16 cellular contexts compared by ENCODE assay signal in genomic region chr14:63473194-63473788, GRCh38.
DNase-seq lines count a peak whose midpoint lies in the region; ATAC-seq and TF ChIP-seq lines count a peak whose summit lies in the region.
"Had no signal": no experiment of that assay in that cellular context is flagged by ENCODE, and none has a peak within 500 bp of the region (broad histone marks: within the 10 kb centered on the region; RNA-seq: fewer than 3 reads in every experiment).

No MANE protein-coding gene starts in this region.

- H2BK120ac ChIP-seq in IMR-90 (ENCODE audit: low read depth, low read length), result peak overlapping the region; percentile 58; the same call in 1 of the 2 replicates

- H2AFZ ChIP-seq in IMR-90 (replicated peaks; ENCODE audit: low read length, poor library complexity) (no peak overlapping the region), PC-9 (no peak overlapping the region), hepatocyte (no peak overlapping the region)

- peak overlapping the region; percentile 24; the same call in 1 of the 2 replicates for H3K4ac ChIP-seq in IMR-90 (ENCODE audit: low read depth, low read length)

- H4K20me1 ChIP-seq in IMR-90 (ENCODE audit: insufficient read depth, low read length) (peaks cover 28% of the 10 kb centered on the region), PC-9 (ENCODE audit: insufficient read depth) (no peaks in the 10 kb centered on the region; the same call in 1 of the 2 replicates), hepatocyte (ENCODE audit: insufficient read depth, poor library complexity, severe bottlenecking) (peaks cover 6% of the 10 kb centered on the region)

- BruUV-seq in IMR-90 (replicated peaks; lab: Mats Ljungman, UMichigan) (no TSS peak), PC-9 (replicated peaks; lab: Mats Ljungman, UMichigan) (no TSS peak)

- peak overlapping the region; percentile 68; the same call in 1 of the 2 replicates for H3K14ac ChIP-seq in IMR-90 (replicated peaks; ENCODE audit: low read depth, low read length)

- H3K4me1 ChIP-seq in IMR-90 (ENCODE audit: control insufficient read depth, insufficient read depth, low read length) (peaks cover 22% of the 10 kb centered on the region), PC-9 (replicated peaks; ENCODE audit: insufficient read depth) (peaks cover 54% of the 10 kb centered on the region), hepatocyte (ENCODE audit: insufficient read depth) (peaks cover 24% of the 10 kb centered on the region)

- H3K9ac ChIP-seq in IMR-90 (ENCODE audit: low read depth, low read length), result no peak overlapping the region

- H3K79me2 ChIP-seq in PC-9 (ENCODE audit: low read depth), result peaks cover 76% of the 10 kb centered on the region
- H3K79me2 ChIP-seq in hepatocyte, result peaks cover 84% of the 10 kb centered on the region

- H3K9me2 ChIP-seq in PC-9 (ENCODE audit: insufficient read depth) (no peaks in the 10 kb centered on the region), hepatocyte (replicated peaks; ENCODE audit: insufficient read depth) (no peaks in the 10 kb centered on the region)

- TF ChIP-seq CTCF in AG10803 (conservative IDR thresholded peaks at IDR 0.05; ENCODE audit: low read length) (no peak), IMR-90 (conservative IDR thresholded peaks at IDR 0.05; ENCODE audit: low read depth, low read length) (no peak), PC-9 (conservative IDR thresholded peaks at IDR 0.05) (no peak), hepatocyte (IDR thresholded peaks at IDR 0.05; ENCODE audit: poor library complexity) (no peak), brain microvascular endothelial cell (IDR thresholded peaks at IDR 0.05; ENCODE audit: low read depth, low read length, missing control alignments) (no peak)

- peak overlapping the region; percentile 7; the same call in 1 of the 2 replicates for H3K18ac ChIP-seq in IMR-90 (ENCODE audit: low read depth, low read length)

- H4K8ac ChIP-seq in IMR-90 (ENCODE audit: low read depth in 2 of 2, low read length in 2 of 2), result no peak overlapping the region

- peaks cover 41% of the 10 kb centered on the region for H3F3A ChIP-seq in PC-9 (ENCODE audit: insufficient read depth, low read depth)

- dilution Hi-C loops in IMR-90 (cut with HindIII; ENCODE audit: low sequenced_read_pairs, unreplicated experiment), result no loop called here

- no peak overlapping the region for H3K27ac ChIP-seq in IMR-90 (ENCODE audit: insufficient read depth, low read length)
- peak overlapping the region; percentile 71 for H3K27ac ChIP-seq in PC-9
- H3K27ac ChIP-seq in hepatocyte, result peak overlapping the region; percentile 78
- no peak overlapping the region for H3K27ac ChIP-seq in brain microvascular endothelial cell

- H2BK5ac ChIP-seq in IMR-90 (ENCODE audit: low read depth, low read length, poor library complexity, severe bottlenecking), result no peak overlapping the region

- H2BK15ac ChIP-seq in IMR-90 (ENCODE audit: low read depth, low read length), result 0 out of 3 replicates have a peak overlapping the region, but pooled peaks have one; percentile 79

- in situ Hi-C loops in IMR-90 (cut with MboI; ENCODE audit: low sequenced_read_pairs) (no loop called here), brain microvascular endothelial cell (cut with HindIII; ENCODE audit: low pct_ligation_motif_present, low sequenced_read_pairs) (no loop called here)

- H3K23ac ChIP-seq in IMR-90 (ENCODE audit: low read depth, low read length), result peak overlapping the region; percentile 42; the same call in 1 of the 2 replicates

- intact Hi-C loops in IMR-90 (cut with micrococcal nuclease) (loop anchor here (5.0 kb wide), 2 partner anchors 36 to 69 kb away; partner anchors contain the start of gene PPP2R5E), PC-9 (cut with micrococcal nuclease; ENCODE audit: unreplicated experiment) (no loop called here)

- peak overlapping the region; percentile 33; the same call in 1 of the 2 replicates for H2BK20ac ChIP-seq in IMR-90 (ENCODE audit: low read depth, low read length)

- H4K91ac ChIP-seq in IMR-90 (ENCODE audit: insufficient read depth, low read depth, low read length), result no peak overlapping the region; the same call in 1 of the 2 replicates

- H2AK9ac ChIP-seq in IMR-90 (replicated peaks; ENCODE audit: low read depth, low read length, poor library complexity), result no peak overlapping the region

- H2AK5ac ChIP-seq in IMR-90 (ENCODE audit: low read depth, low read length), result 0 out of 2 replicates have a peak overlapping the region, but pooled peaks have one; percentile 35

- H3K27me3 ChIP-seq in IMR-90 (ENCODE audit: control insufficient read depth, insufficient read depth, low read length) (no peaks in the 10 kb centered on the region), PC-9 (ENCODE audit: insufficient read depth, low read depth) (no peaks in the 10 kb centered on the region), hepatocyte (no peaks in the 10 kb centered on the region), brain microvascular endothelial cell (replicated peaks) (no peaks in the 10 kb centered on the region)
- H3K27me3 ChIP-seq: adrenal gland had no signal

- H3K36me3 ChIP-seq in IMR-90 (ENCODE audit: control insufficient read depth, insufficient read depth, low read length), result no peaks in the 10 kb centered on the region
- H3K36me3 ChIP-seq in PC-9 (ENCODE audit: low read depth), result no peaks in the 10 kb centered on the region
- H3K36me3 ChIP-seq in hepatocyte (replicated peaks; ENCODE audit: insufficient read depth, low read depth), result no peaks in the 10 kb centered on the region
- H3K36me3 ChIP-seq in brain microvascular endothelial cell (replicated peaks), result no peaks in the 10 kb centered on the region
- H3K36me3 ChIP-seq: adrenal gland had no signal

- CTCF ChIA-PET in IMR-90 (lab: Yijun Ruan, JAX), result interaction anchor here (0.6 kb wide), 1 partner anchor 8 kb away, joined by 3 read pairs; no protein-coding TSS in a partner anchor
- CTCF ChIA-PET in PC-9 (lab: Charles Lee), result no interaction called here

- no peak overlapping the region for H3K56ac ChIP-seq in IMR-90 (ENCODE audit: extremely low read depth, insufficient read depth, low read length)

- no peak for TF ChIP-seq RAD21 in IMR-90 (IDR thresholded peaks at IDR 0.05; ENCODE audit: low read length)

- peaks cover 5% of the 10 kb centered on the region; the same call in 1 of the 2 replicates for H3K9me1 ChIP-seq in IMR-90 (ENCODE audit: insufficient read depth, low read length)

- TF ChIP-seq POLR2A in IMR-90 (IDR thresholded peaks at IDR 0.05; ENCODE audit: low read depth, low read length), result no peak

- H4K5ac ChIP-seq in IMR-90 (ENCODE audit: low read depth, low read length), result 0 out of 2 replicates have a peak overlapping the region, but pooled peaks have one; percentile 51

- H3K4me3 ChIP-seq in AG10803 (ENCODE audit: low read length), result no peak overlapping the region
- no peak overlapping the region for H3K4me3 ChIP-seq in IMR-90 (ENCODE audit: insufficient read depth, low read depth, low read length)
- no peak overlapping the region for H3K4me3 ChIP-seq in PC-9
- H3K4me3 ChIP-seq in hepatocyte, result no peak overlapping the region
- no peak overlapping the region for H3K4me3 ChIP-seq in brain microvascular endothelial cell (ENCODE audit: low read depth, low read length)
- H3K4me3 ChIP-seq: adrenal gland had no signal

- 72% methylated on average over 2 of the region's 5 CpGs; no CpG with 5 or more reads in 1 of the 2 experiments for WGBS in IMR-90 (ENCODE audit: extremely low coverage in 2 of 2, insufficient read length in 1 of 2), 2 experiments
- 58% methylated on average over 5 of the region's 5 CpGs for WGBS in hepatocyte (ENCODE audit: low lambda C conversion rate, missing lambda C conversion rate)

- POLR2A ChIA-PET in IMR-90 (lab: Charles Lee; ENCODE audit: unreplicated experiment), result no interaction called here
- POLR2A ChIA-PET in PC-9 (lab: Charles Lee; ENCODE audit: unreplicated experiment), result no interaction called here

- H3K4me2 ChIP-seq in IMR-90 (ENCODE audit: low read depth, low read length), result peak overlapping the region; percentile 22; the same call in 1 of the 2 replicates
- H3K4me2 ChIP-seq in PC-9, result no peak overlapping the region
- peak overlapping the region; percentile 7 for H3K4me2 ChIP-seq in hepatocyte

- DNase-seq in AG10803 (ENCODE audit: low read depth) (peak; percentile 46), IMR-90 (no peak), PC-9 (no peak), hepatocyte (ENCODE audit: low spot score) (no peak), brain microvascular endothelial cell (no peak), globus pallidus (ENCODE audit: low spot score) (no peak)
- DNase-seq: activated B cell treated with CpG ODN at 0.5 μM for 24 hours; adrenal gland; CD8-positive, alpha-beta memory T cell; EL; GOT3; NCI-H82; right cardiac atrium had no signal

- no peaks in the 10 kb centered on the region for H3K9me3 ChIP-seq in IMR-90 (ENCODE audit: control insufficient read depth, insufficient read depth, low read length)
- H3K9me3 ChIP-seq in PC-9 (ENCODE audit: insufficient read depth, low read depth), result no peaks in the 10 kb centered on the region
- H3K9me3 ChIP-seq in hepatocyte (ENCODE audit: low read depth), result no peaks in the 10 kb centered on the region
- H3K9me3 ChIP-seq: adrenal gland had no signal

- H3K79me1 ChIP-seq in IMR-90 (ENCODE audit: low read depth in 1 of 2, low read length in 2 of 2), result peaks cover 38 to 64% of the 10 kb centered on the region in 2 experiments

- ATAC-seq in IMR-90 (ENCODE audit: low read depth) (no peak), HG02981 (IDR thresholded peaks at IDR 0.05; ENCODE audit: unreplicated experiment) (no peak), esophagus mucosa (no peak)
- ATAC-seq: activated T-helper 17 cell treated with anti-CD3 and anti-CD28 coated beads, Interleukin-2, amount 50 U/mL, for 72 hours; right cardiac atrium had no signal

TF ChIP-seq in IMR-90, 13 proteins besides CTCF, POLR2A, EP300 and RAD21:
- TF ChIP-seq CEBPB (IDR thresholded peaks at IDR 0.05; ENCODE audit: low read depth, low read length), result peak; percentile 64
- TF ChIP-seq, protein P1, sequence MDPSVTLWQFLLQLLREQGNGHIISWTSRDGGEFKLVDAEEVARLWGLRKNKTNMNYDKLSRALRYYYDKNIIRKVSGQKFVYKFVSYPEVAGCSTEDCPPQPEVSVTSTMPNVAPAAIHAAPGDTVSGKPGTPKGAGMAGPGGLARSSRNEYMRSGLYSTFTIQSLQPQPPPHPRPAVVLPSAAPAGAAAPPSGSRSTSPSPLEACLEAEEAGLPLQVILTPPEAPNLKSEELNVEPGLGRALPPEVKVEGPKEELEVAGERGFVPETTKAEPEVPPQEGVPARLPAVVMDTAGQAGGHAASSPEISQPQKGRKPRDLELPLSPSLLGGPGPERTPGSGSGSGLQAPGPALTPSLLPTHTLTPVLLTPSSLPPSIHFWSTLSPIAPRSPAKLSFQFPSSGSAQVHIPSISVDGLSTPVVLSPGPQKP (IDR thresholded peaks at IDR 0.05; ENCODE audit: borderline replicate concordance, low read depth, low read length), result no peak
- no peak for TF ChIP-seq MAZ (IDR thresholded peaks at IDR 0.05; ENCODE audit: borderline replicate concordance, low read depth, low read length)

Comparison
In these comparisons a context has a peak if more than half of its experiments do, and no peak if none do; other contexts are left out.
1. H3K27ac ChIP-seq: peak in PC-9 (single experiment) and hepatocyte (single experiment); none in IMR-90 (single experiment) and brain microvascular endothelial cell (single experiment).